Comparison of ENCODE assay signal across 8 cellular contexts in the genomic region with DNA sequence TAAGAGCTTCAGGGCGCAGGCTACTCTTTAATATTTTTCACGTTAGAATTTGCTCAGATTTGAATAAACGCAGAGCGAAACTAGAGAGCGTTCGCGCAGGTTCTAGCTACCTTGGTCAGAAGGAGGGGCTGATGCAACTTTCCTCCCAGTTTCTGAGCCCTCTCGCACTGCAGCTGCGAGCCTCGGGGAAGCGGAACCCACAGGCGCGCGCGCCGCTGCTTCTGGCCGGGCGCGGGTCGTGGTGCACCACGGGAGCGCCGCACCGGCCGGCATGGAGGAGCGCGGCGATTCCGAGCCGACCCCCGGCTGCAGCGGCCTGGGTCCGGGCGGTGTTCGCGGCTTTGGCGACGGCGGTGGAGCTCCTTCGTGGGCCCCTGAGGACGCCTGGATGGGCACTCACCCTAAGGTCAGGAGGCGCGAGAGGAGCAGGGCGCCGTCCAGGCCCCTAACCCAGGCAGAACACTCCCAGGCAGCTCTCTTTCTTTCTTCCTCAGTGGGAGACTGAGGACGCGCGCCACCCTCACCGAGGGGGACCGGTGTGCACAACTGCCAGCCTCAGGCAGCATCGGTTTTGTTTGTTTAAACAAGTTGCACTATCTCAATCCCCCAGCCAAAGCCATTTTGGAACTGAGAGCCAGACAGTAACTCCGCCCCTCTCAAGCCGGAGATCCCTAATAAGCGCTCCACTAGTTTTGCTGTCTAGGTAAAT. TPM values are rescaled to one million over a fixed set of nuclear protein-coding genes. Genes with fewer than 3 reads are reported as not detected.
DNase-seq lines count a peak whose midpoint lies in the region; ATAC-seq and TF ChIP-seq lines count a peak whose summit lies in the region.

Gene TSEN15 (plus strand): TSS at position 246 of the 709 bp plus-strand sequence. CDS start 26 bp downstream, at position 272.

- peaks cover 9% of the 10 kb centered on the region for H3K4me1 ChIP-seq in hepatocyte (ENCODE audit: insufficient read depth)

- no peaks in the 10 kb centered on the region for H4K20me1 ChIP-seq in hepatocyte (ENCODE audit: insufficient read depth, poor library complexity, severe bottlenecking)

- H3K79me2 ChIP-seq in hepatocyte = peaks cover 19% of the 10 kb centered on the region

- no peaks in the 10 kb centered on the region for H3K36me3 ChIP-seq in hepatocyte (replicated peaks; ENCODE audit: insufficient read depth, low read depth)

- H3K9me3 ChIP-seq in hepatocyte (ENCODE audit: low read depth) = no peaks in the 10 kb centered on the region

- peak within 1 kb of the TSS; percentile 98 for H3K27ac ChIP-seq in hepatocyte

- TF ChIP-seq CTCF in GM13977 (IDR thresholded peaks at IDR 0.05; ENCODE audit: extremely low read depth, insufficient read depth, missing control alignments) (no peak), hepatocyte (IDR thresholded peaks at IDR 0.05; ENCODE audit: poor library complexity) (no peak)

- under 1% methylated on average over 54 of the region's 54 CpGs for WGBS in hepatocyte (ENCODE audit: low lambda C conversion rate, missing lambda C conversion rate)

- ATAC-seq in HG02840 (IDR thresholded peaks at IDR 0.05; ENCODE audit: low FRiP score, unreplicated experiment) = peak; percentile 95
- peak; percentile 98 for ATAC-seq in sciatic nerve

- peak within 1 kb of the TSS; percentile 90 for H3K4me2 ChIP-seq in hepatocyte

- H3K4me3 ChIP-seq in hepatocyte = peak within 1 kb of the TSS; percentile 85

- H3K9me2 ChIP-seq in hepatocyte (replicated peaks; ENCODE audit: insufficient read depth) = no peaks in the 10 kb centered on the region

- H2AFZ ChIP-seq in hepatocyte = peak within 1 kb of the TSS; percentile 88

- in situ Hi-C loops in GM13977 (cut with MboI; ENCODE audit: low pct_unique_long_range_greater_than_20kb, low sequenced_read_pairs, unreplicated experiment) = no loop called here

- intact Hi-C loops in T-helper 2 cell treated with Interferon-gamma antibody and Interleukin-4, amounts not matched to agents 100 ng/mL and 5 ng/mL, for 36 hours (cut with micrococcal nuclease) = loop anchor here (1.0 to 10.0 kb wide), 11 partner anchors 14 to 1106 kb away; partner anchors contain the start of genes APOBEC4, ARPC5, C1orf21 and COLGALT2
- intact Hi-C loops in sciatic nerve (cut with DNase I) = no loop called here

- DNase-seq in GM13977 (ENCODE audit: low spot score) (peak; percentile 84), NCI-H146 treated with DMSO at 0.1 percent for 48 hours (lab: John Stamatoyannopoulos, UW; ENCODE audit: unreplicated experiment) (peak; percentile 57), anterior cingulate cortex (lab: John Stamatoyannopoulos, UW) (peak in 54 of 58 donors; percentile 19 to 83 (median 64)), hepatocyte (ENCODE audit: low spot score) (peak; percentile 92), sciatic nerve (ENCODE audit: low spot score) (peak; percentile 84), cerebellar nuclear complex (lab: John Stamatoyannopoulos, UW) (no peak)

- no peaks in the 10 kb centered on the region for H3K27me3 ChIP-seq in hepatocyte

RNA-seq across cellular contexts. Expression of gene TSEN15, which starts in this region (rescaled TPM):
- total RNA-seq in T-helper 2 cell treated with Interferon-gamma antibody and Interleukin-4, amounts not matched to agents 100 ng/mL and 5 ng/mL, for 36 hours = 42.0 and 44.5 TPM in 2 replicates
- total RNA-seq in hepatocyte (46.5 and 61.0 TPM in 2 replicates), sciatic nerve (22.3 TPM)
- polyA plus RNA-seq in hepatocyte = 20.7 and 35.7 TPM in 2 replicates

Comparison
In these comparisons a context has a peak if more than half of its experiments do, and no peak if none do; other contexts are left out.
1. DNase-seq: peak in GM13977 (single experiment), NCI-H146 treated with DMSO at 0.1 percent for 48 hours (single experiment), anterior cingulate cortex (54 of 58), hepatocyte (single experiment) and sciatic nerve (single experiment); none in cerebellar nuclear complex (0 of 2).